ENCODE assay signal across 23 cellular contexts in the genomic region with DNA sequence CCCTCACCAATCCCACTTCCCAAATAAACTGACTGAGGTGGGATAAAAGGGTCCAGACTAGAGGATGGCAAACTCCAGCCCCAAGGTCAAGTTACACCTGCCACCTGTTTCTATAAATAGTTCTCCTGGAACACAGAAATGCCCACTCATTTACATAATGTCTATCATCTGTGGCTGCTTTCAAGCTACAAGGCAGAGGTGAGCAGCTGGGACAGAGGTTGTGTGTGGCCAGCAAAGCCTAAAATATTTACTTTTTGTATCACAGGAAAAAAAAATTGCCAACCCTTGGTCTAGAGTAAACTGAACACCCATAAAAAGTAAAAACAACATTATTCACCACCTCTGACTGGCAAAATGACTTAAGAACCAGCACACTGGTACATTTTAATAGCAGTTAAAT.
"Had no signal": no experiment of that assay in that cellular context is flagged by ENCODE, and none has a peak within 500 bp of the region (broad histone marks: within the 10 kb centered on the region; RNA-seq: fewer than 3 reads in every experiment).

No MANE protein-coding gene starts in this region.

- DNase-seq: activated CD4-positive, alpha-beta T cell treated with anti-CD3 and anti-CD28 coated beads, Interleukin-2, amount 10 ng/mL, durations not matched to agents 24 days and 14 days; activated CD4-positive, alpha-beta T cell treated with anti-CD3 and anti-CD28 coated beads, Interleukin-2, amount 50 U/mL, for 4 hours; activated CD4-positive, CD25-positive, alpha-beta regulatory T cell; activated CD8-positive, alpha-beta T cell treated with anti-CD3 and anti-CD28 coated beads for 36 hours; activated gamma-delta T cell; activated naive CD4-positive, alpha-beta T cell treated with Interleukin-2 at 50 U/mL for 16 hours; activated naive CD8-positive, alpha-beta T cell treated with anti-CD3 and anti-CD28 coated beads, Interleukin-2, amount 10 ng/mL, durations not matched to agents 7 days and 5 days; activated T-cell treated with anti-CD3 and anti-CD28 coated beads, Interleukin-2, amount 50 U/mL, for 24 hours; amygdala; colonic mucosa; NCI-H1105; NCI-H1436 treated with DMSO at 0.1 percent for 48 hours; NCI-H1694 treated with DMSO at 0.1 percent for 48 hours; NCI-H2029; NCI-H345; NCI-H82; Right ventricle myocardium superior; SW 1271; T1000; WERI-Rb-1 had no signal

- H3K4me3 ChIP-seq: ascending aorta, cardiac muscle cell, colonic mucosa, K562 had no signal

- H3K4me1 ChIP-seq: ascending aorta, colonic mucosa had no signal

- FAIRE-seq: K562 had no signal

- H3K27me3 ChIP-seq: ascending aorta, cardiac muscle cell, colonic mucosa had no signal

- ATAC-seq: activated CD8-positive, alpha-beta T cell treated with anti-CD3 and anti-CD28 coated beads for 36 hours; K562 had no signal

- H3K27ac ChIP-seq: ascending aorta, cardiac muscle cell, colonic mucosa, WERI-Rb-1 had no signal

- H3K36me3 ChIP-seq: ascending aorta, cardiac muscle cell, colonic mucosa, WERI-Rb-1 had no signal

- H3K9me3 ChIP-seq: ascending aorta, colonic mucosa had no signal
